In the genomic region with DNA sequence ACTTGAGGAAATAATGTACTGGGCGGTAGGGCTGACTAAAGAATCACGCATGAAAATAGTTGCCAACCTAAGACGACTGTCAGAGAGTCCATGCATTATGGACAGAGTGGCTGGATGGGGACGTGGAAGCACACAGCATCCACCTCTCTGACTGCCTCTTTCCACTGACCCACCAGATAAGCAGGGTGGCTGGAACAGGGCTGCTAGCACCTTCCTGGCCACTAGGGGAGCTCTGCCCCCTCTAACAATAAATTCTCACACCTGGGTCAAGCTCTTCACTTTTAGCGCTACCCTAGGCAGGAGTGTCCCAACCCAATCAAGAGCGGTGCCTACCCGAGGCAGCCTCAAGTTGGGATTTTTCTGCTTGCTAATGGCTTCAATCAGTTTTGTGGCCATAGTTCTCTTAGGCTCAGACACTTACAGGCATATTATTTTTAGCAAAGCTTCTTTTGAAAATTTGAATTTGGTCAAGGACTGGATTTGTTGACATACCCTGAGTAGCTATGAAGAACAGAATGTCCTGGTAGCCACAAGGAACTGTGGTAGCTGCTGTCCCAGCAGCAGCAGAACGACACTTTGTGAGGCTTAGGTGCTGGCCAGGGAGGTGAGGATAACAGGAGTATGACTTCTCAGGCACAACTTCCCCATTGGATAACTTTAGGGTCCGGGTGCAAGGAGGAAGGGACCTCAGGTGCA, we compare ENCODE assay signal across 8 cellular contexts. TPM values are rescaled to one million over a fixed set of nuclear protein-coding genes. Genes with fewer than 3 reads are reported as not detected.
DNase-seq lines count a peak whose midpoint lies in the region; ATAC-seq and TF ChIP-seq lines count a peak whose summit lies in the region.

No MANE protein-coding gene starts in this region.

- peak; percentile 100 for TF ChIP-seq CTCF in RWPE1 (conservative IDR thresholded peaks at IDR 0.05; ENCODE audit: low read depth)
- TF ChIP-seq CTCF in heart right ventricle (IDR thresholded peaks at IDR 0.05): peak; percentile 70 to 94 (median 91)
- TF ChIP-seq CTCF in retinal pigment epithelial cell (conservative IDR thresholded peaks at IDR 0.05; ENCODE audit: low read depth, low read length): peak; percentile 97

- peaks cover 0 to 65% (median 43%) of the 10 kb centered on the region in 9 donors for H3K36me3 ChIP-seq in heart right ventricle

- peaks cover 0 to 16% (median 6%) of the 10 kb centered on the region in 9 donors for H3K4me1 ChIP-seq in heart right ventricle

- peak; percentile 80 for ATAC-seq in GM18499 (IDR thresholded peaks at IDR 0.05; ENCODE audit: insufficient read depth, unreplicated experiment)
- ATAC-seq in HG03439 (IDR thresholded peaks at IDR 0.05; ENCODE audit: unreplicated experiment): peak; percentile 59
- peak; percentile 56 to 76 (median 69) for ATAC-seq in heart right ventricle
- no peak for ATAC-seq in GM21360 (IDR thresholded peaks at IDR 0.05; ENCODE audit: unreplicated experiment)

- POLR2A ChIA-PET in RWPE1 (lab: Yijun Ruan, JAX; ENCODE audit: low non-redundant PET): no interaction called here

- H3K4me3 ChIP-seq in heart right ventricle (no peak overlapping the region), retinal pigment epithelial cell (ENCODE audit: low read length) (no peak overlapping the region)

- no peaks in the 10 kb centered on the region for H3K9me3 ChIP-seq in heart right ventricle

- CTCF ChIA-PET in RWPE1 (lab: Yijun Ruan, JAX): interaction anchor here (0.6 to 2.5 kb wide), 23 partner anchors 8 to 206 kb away, joined by 3 to 11 read pairs (median 6); a partner anchor contains a TSS

- 39 to 41% methylated on average over 9 of the region's 9 CpGs for WGBS in heart right ventricle, 2 donors

- intact Hi-C loops in heart right ventricle (cut with DNase I): loop anchor here in 4 of 10 donors (2.0 to 5.0 kb wide), 3 partner anchors 34 to 44 kb away; a partner anchor contains a TSS

- DNase-seq in AG20443 (ENCODE audit: low spot score): peak; percentile 68
- peak; percentile 77 for DNase-seq in RWPE1 (ENCODE audit: low spot score)
- DNase-seq in activated naive CD4-positive, alpha-beta T cell treated with anti-CD3 and anti-CD28 coated beads, Interleukin-2, amount 50 U/mL, for 16 hours: peak; percentile 52
- peak; percentile 46 to 47 for DNase-seq in heart right ventricle
- no peak for DNase-seq in retinal pigment epithelial cell (ENCODE audit: low read depth)

- H3K27ac ChIP-seq in RWPE1 (peak overlapping the region; percentile 45), heart right ventricle (peak overlapping the region in 2 of 10 donors; percentile 0 to 4)

- no peaks in the 10 kb centered on the region for H3K27me3 ChIP-seq in heart right ventricle

RNA-seq across cellular contexts. Expression of a gene that starts 6.9 kb away (rescaled TPM):
- total RNA-seq in heart right ventricle: 100 to 1,000 TPM; 548 to 922 (median 784) TPM
- 1,000 to 10,000 TPM in 1 of 2 donors, 100 to 1,000 TPM in 1; 597 to 1,940 TPM for polyA plus RNA-seq in heart right ventricle

RNA-seq across cellular contexts. Expression of a gene that starts 22.9 kb away (rescaled TPM):
- total RNA-seq in heart right ventricle: 10 to 100 TPM in 1 of 10 donors, 1 to 10 TPM in 1, under 1 TPM in 3, not detected in 5; 0.20 to 13.2 (median 0.24) TPM
- polyA plus RNA-seq in heart right ventricle: 1 to 10 TPM in 1 of 2 donors, not detected in 1; 1.0 TPM

RNA-seq across cellular contexts. Expression of a gene that starts 31.7 kb away (rescaled TPM):
- total RNA-seq in heart right ventricle: under 1 TPM in 8 of 10 donors, not detected in 2; 0.09 to 0.85 (median 0.30) TPM
- polyA plus RNA-seq in heart right ventricle: 1 to 10 TPM in 1 of 2 donors, under 1 TPM in 1; 0.35 to 1.3 TPM

RNA-seq across cellular contexts. Expression of a gene that starts 35.3 kb away (rescaled TPM):
- total RNA-seq in heart right ventricle: 100 to 1,000 TPM; 206 to 323 (median 238) TPM
- 100 to 1,000 TPM in 1 of 2 donors, 10 to 100 TPM in 1; 99.6 to 247 TPM for polyA plus RNA-seq in heart right ventricle

RNA-seq across cellular contexts. Expression of a gene that starts 35.8 kb away (rescaled TPM):
- total RNA-seq in heart right ventricle: 10 to 100 TPM; 16.2 to 29.5 (median 20.2) TPM
- polyA plus RNA-seq in heart right ventricle: 10 to 100 TPM; 24.4 to 39.1 TPM
